17 cellular contexts compared by ENCODE assay signal in the genomic region with DNA sequence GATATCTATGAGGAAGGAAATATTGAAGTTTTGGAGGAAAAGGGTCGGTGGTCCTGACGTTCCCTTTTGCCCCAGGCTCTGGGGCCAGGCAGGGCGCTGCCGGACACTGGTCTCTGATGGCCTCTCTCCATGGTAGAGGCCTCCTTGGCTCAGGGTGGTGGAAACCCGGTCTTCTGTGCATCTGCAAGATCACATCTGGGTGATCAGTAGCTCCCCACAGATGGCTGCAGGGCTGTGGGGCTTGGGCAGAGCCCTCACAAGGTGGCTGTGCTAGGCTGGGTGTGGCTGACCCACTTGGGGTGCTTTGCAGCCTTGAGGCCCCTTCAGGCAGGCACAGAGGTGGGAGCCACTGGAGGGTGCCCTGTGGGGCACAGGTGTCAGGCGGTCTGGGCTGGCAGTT. TPM values are rescaled to one million over a fixed set of nuclear protein-coding genes. Genes with fewer than 3 reads are reported as not detected.
"Had no signal": no experiment of that assay in that cellular context is flagged by ENCODE, and none has a peak within 500 bp of the region (broad histone marks: within the 10 kb centered on the region; RNA-seq: fewer than 3 reads in every experiment).

No MANE protein-coding gene starts in this region.

- ATAC-seq: activated CD4-positive, CD25-positive, alpha-beta regulatory T cell treated with anti-CD3 and anti-CD28 coated beads, Interleukin-2, amount 50 U/mL, for 24 hours; effector memory CD8-positive, alpha-beta T cell; foreskin keratinocyte; mucosa of descending colon; naive thymus-derived CD8-positive, alpha-beta T cell; T-cell had no signal

- H3K27ac Mint-ChIP-seq: effector memory CD8-positive, alpha-beta T cell had no signal

- H3K27ac ChIP-seq: foreskin keratinocyte, prostate gland, stomach, testis, upper lobe of left lung had no signal

- H3K27me3 ChIP-seq: stomach, testis, upper lobe of left lung had no signal

- H3K36me3 ChIP-seq: prostate gland, stomach, upper lobe of left lung had no signal

- DNase-seq: activated naive CD4-positive, alpha-beta T cell; effector memory CD8-positive, alpha-beta T cell; foreskin keratinocyte; immature natural killer cell; nucleus accumbens; stimulated activated CD4-positive, alpha-beta T cell treated with anti-CD3 and anti-CD28 coated beads, Interleukin-12 subunit alpha, Interleukin-12 subunit beta, amount 100 ng/mL, for 4 hours; stimulated activated CD4-positive, alpha-beta T cell treated with anti-CD3 and anti-CD28 coated beads, Interleukin-2, amount 100 ng/mL, for 24 hours; stomach; T-cell; T-helper 9 cell; testis; upper lobe of left lung had no signal

- H3K4me3 ChIP-seq: mucosa of descending colon, prostate gland, stomach, testis, upper lobe of left lung had no signal

- H3K36me3 Mint-ChIP-seq: immature natural killer cell; naive thymus-derived CD8-positive, alpha-beta T cell; T-cell had no signal

- H3K4me1 ChIP-seq: foreskin keratinocyte, prostate gland had no signal

- H3K4me1 Mint-ChIP-seq: immature natural killer cell, T-cell had no signal

- H3K4me3 Mint-ChIP-seq: effector memory CD8-positive, alpha-beta T cell; immature natural killer cell; naive thymus-derived CD8-positive, alpha-beta T cell; T-cell had no signal

- H3K9me3 ChIP-seq: mucosa of descending colon, prostate gland, stomach, testis, upper lobe of left lung had no signal

- H3K9me3 Mint-ChIP-seq: effector memory CD8-positive, alpha-beta T cell; immature natural killer cell; T-cell had no signal

- H3K27me3 Mint-ChIP-seq: naive thymus-derived CD8-positive, alpha-beta T cell; T-cell had no signal

RNA-seq across cellular contexts. Expression of gene RNU6ATAC, which starts 53.9 kb away (rescaled TPM):
- total RNA-seq: dermis blood vessel endothelial cell, foreskin keratinocyte, prostate gland, stomach, testis had no signal
- polyA plus RNA-seq: foreskin keratinocyte; immature natural killer cell; naive thymus-derived CD8-positive, alpha-beta T cell; stomach had no signal
